Comparison of ENCODE assay signal across 1 cellular context in genomic region chr2:65528241-65528574, GRCh38.
TF ChIP-seq lines count a peak whose summit lies in the region.

No MANE protein-coding gene starts in this region.

TF ChIP-seq in HepG2, 621 proteins besides CTCF, POLR2A, EP300 and RAD21 (continued from another document):
- TF ChIP-seq ZSCAN5A (CRISPR knock-in tag; IDR thresholded peaks at IDR 0.05; ENCODE audit: borderline replicate concordance) (no peak), ZNF597 (CRISPR knock-in tag; IDR thresholded peaks at IDR 0.05) (no peak)
TF ChIP-seq in HepG2: peak in this region for 12.
